Comparison of ENCODE assay signal across 23 cellular contexts in genomic region chr10:112637901-112638300, GRCh38.
"Had no signal": no experiment of that assay in that cellular context is flagged by ENCODE, and none has a peak within 500 bp of the region (broad histone marks: within the 10 kb centered on the region; RNA-seq: fewer than 3 reads in every experiment).

No MANE protein-coding gene starts in this region.

- H3K27me3 ChIP-seq: spleen, testis, vagina had no signal

- H3K4me3 ChIP-seq: spleen, testis, vagina had no signal

- FAIRE-seq: astrocyte had no signal

- H3K36me3 ChIP-seq: vagina had no signal

- H3K4me1 ChIP-seq: spleen, testis had no signal

- ATAC-seq: activated CD4-positive, alpha-beta T cell treated with anti-CD3 and anti-CD28 coated beads for 36 hours; activated T-cell treated with anti-CD3 and anti-CD28 coated beads, Interleukin-2, amount 50 U/mL, for 4 hours; left cardiac atrium had no signal

- H3K9me3 ChIP-seq: spleen, testis, vagina had no signal

- H3K27ac ChIP-seq: spleen, testis, vagina had no signal

- DNase-seq: activated B cell treated with CpG ODN at 0.5 μM for 24 hours; activated CD4-positive, alpha-beta T cell treated with anti-CD3 and anti-CD28 coated beads for 36 hours; activated CD4-positive, alpha-beta T cell treated with anti-CD3 and anti-CD28 coated beads, Interleukin-2, amount 50 U/mL, for 4 hours; activated CD8-positive, alpha-beta memory T cell treated with anti-CD3 and anti-CD28 coated beads, Interleukin-2, amount 50 U/mL, for 48 hours; activated naive CD4-positive, alpha-beta T cell treated with Interleukin-2 at 50 U/mL for 16 hours; activated naive CD8-positive, alpha-beta T cell treated with anti-CD3 and anti-CD28 coated beads for 36 hours; activated T-cell treated with anti-CD3 and anti-CD28 coated beads, Interleukin-2, amount 50 U/mL, for 4 hours; central memory CD4-positive, alpha-beta T cell; dermis blood vessel endothelial cell; effector CD8-positive, alpha-beta T cell; erythroblast; foreskin fibroblast; hippocampal formation; left cardiac atrium; mesenchymal stem cell; naive B cell; retina; spleen; stimulated activated CD4-positive, alpha-beta T cell treated with anti-CD3 and anti-CD28 coated beads, Interleukin-4, amount 100 ng/mL, for 1 hour; stimulated activated naive CD4-positive, alpha-beta T cell; testis had no signal
